Comparison of ENCODE assay signal across 8 cellular contexts in genomic region chr7:81470084-81470723, GRCh38.
A peak's percentile ranks its signal among the peaks of the same experiment; 100 is the strongest.
DNase-seq lines count a peak whose midpoint lies in the region; ATAC-seq and TF ChIP-seq lines count a peak whose summit lies in the region.

No MANE protein-coding gene starts in this region.

- H3K36me3 Mint-ChIP-seq in CD8-positive, alpha-beta memory T cell: no peaks in the 10 kb centered on the region

- H3K4me3 ChIP-seq in HCT116 (replicated peaks in 1 of 2; ENCODE audit: low read depth in 1 of 2, low read length in 2 of 2) (no peak overlapping the region), WERI-Rb-1 (ENCODE audit: low read depth, low read length) (no peak overlapping the region)
- no peak overlapping the region for H3K4me3 ChIP-seq in CD8-positive, alpha-beta memory T cell (ENCODE audit: low read length)

- H3K9me3 ChIP-seq in HCT116 (ENCODE audit: control insufficient read depth in 1 of 2, insufficient read depth in 1 of 2, low read depth in 1 of 2, low read length in 2 of 2) (no peaks in the 10 kb centered on the region), WERI-Rb-1 (ENCODE audit: severe bottlenecking) (no peaks in the 10 kb centered on the region)
- H3K9me3 ChIP-seq in CD8-positive, alpha-beta memory T cell (ENCODE audit: low read length): no peaks in the 10 kb centered on the region

- no peak overlapping the region for H3K9ac ChIP-seq in HCT116 (ENCODE audit: low read length)

- intact Hi-C loops in HCT116 (cut with micrococcal nuclease): loop anchor here (1.0 to 5.0 kb wide), 3 partner anchors 553 to 1043 kb away; partner anchors contain the start of gene SEMA3C

- H3K9me2 ChIP-seq in HCT116 (ENCODE audit: insufficient read depth): no peaks in the 10 kb centered on the region

- RAD21 ChIA-PET in HCT116 (lab: Charles Lee; ENCODE audit: low non-redundant PET in 1 of 2, low total read pairs in 2 of 2, uncharacterized antibody in 2 of 2, unreplicated experiment in 2 of 2): interaction anchor here (0.5 to 1.1 kb wide), 7 partner anchors 551 to 1043 kb away, joined by 3 to 4 read pairs (median 3); partner anchors contain the start of gene SEMA3C (in 1 of the 2)

- H2AFZ ChIP-seq in HCT116 (ENCODE audit: low read depth, low read length, poor library complexity, severe bottlenecking): peak overlapping the region; percentile 89

- H3K36me3 ChIP-seq in HCT116 (ENCODE audit: control insufficient read depth in 1 of 2, insufficient read depth in 2 of 2, low read length in 2 of 2) (no peaks in the 10 kb centered on the region), WERI-Rb-1 (no peaks in the 10 kb centered on the region)
- H3K36me3 ChIP-seq in CD8-positive, alpha-beta memory T cell (ENCODE audit: insufficient read depth, low read length): no peaks in the 10 kb centered on the region

- no peaks in the 10 kb centered on the region for H3K79me2 ChIP-seq in HCT116 (ENCODE audit: insufficient read depth, low read length)

- H3K27ac Mint-ChIP-seq in CD8-positive, alpha-beta memory T cell: no peak overlapping the region

- DNase-seq in ELR (ENCODE audit: low read depth) (peak; percentile 75), HCT116 (ENCODE audit: low read depth, low spot score) (peak; percentile 73), NCI-H2081 treated with DMSO at 0.1 percent for 48 hours (lab: John Stamatoyannopoulos, UW) (peak; percentile 58), WERI-Rb-1 (peak; percentile 73), globus pallidus (ENCODE audit: low spot score) (peak; percentile 66), omental fat pad (ENCODE audit: low spot score) (no peak)
- DNase-seq in activated CD8-positive, alpha-beta memory T cell treated with anti-CD3 and anti-CD28 coated beads, Interleukin-2, amount 50 U/mL, for 48 hours: no peak
- DNase-seq in CD8-positive, alpha-beta memory T cell: no peak

- TF ChIP-seq POLR2A in HCT116 (IDR thresholded peaks at IDR 0.05; ENCODE audit: borderline replicate concordance, extremely low read depth, insufficient read depth, insufficient read length): no peak

- no TSS peak for BruUV-seq in HCT116 (replicated peaks; lab: Mats Ljungman, UMichigan)

- TF ChIP-seq CTCF in HCT116 (IDR thresholded peaks at IDR 0.05 in 2 of 3, conservative IDR thresholded peaks at IDR 0.05 in 1 of 3; ENCODE audit: borderline replicate concordance in 1 of 3, insufficient read depth in 1 of 3, low read depth in 2 of 3, low read length in 2 of 3) (peak; percentile 58 to 79 (median 66); a peak in 5 of 6 replicates), WERI-Rb-1 (IDR thresholded peaks at IDR 0.05; ENCODE audit: low read depth, low read length) (peak; percentile 80), omental fat pad (IDR thresholded peaks at IDR 0.05) (peak in 1 of 3 donors; percentile 37)

- H3K4me2 ChIP-seq in HCT116 (ENCODE audit: low read length): peak overlapping the region; percentile 46

- H3K4me1 Mint-ChIP-seq in CD8-positive, alpha-beta memory T cell: no peaks in the 10 kb centered on the region

- peak; percentile 96 for ATAC-seq in HCT116
- ATAC-seq in omental fat pad (ENCODE audit: low FRiP score): peak; percentile 78

- peaks cover 0 to 9% of the 10 kb centered on the region in 2 experiments; a peak in 1 of 4 replicates for H3K4me1 ChIP-seq in HCT116 (ENCODE audit: control insufficient read depth in 1 of 2, insufficient read depth in 2 of 2, low read length in 2 of 2)
- H3K4me1 ChIP-seq in CD8-positive, alpha-beta memory T cell (ENCODE audit: insufficient read depth, low read length): no peaks in the 10 kb centered on the region

- peaks cover 0 to 8% (median 4%) of the 10 kb centered on the region in 5 donors for H3K9me3 Mint-ChIP-seq in CD8-positive, alpha-beta memory T cell

- peak; percentile 86 for TF ChIP-seq RAD21 in HCT116 (IDR thresholded peaks at IDR 0.05; ENCODE audit: low read depth)

- H3K27ac ChIP-seq in HCT116 (ENCODE audit: low read depth, low read length) (no peak overlapping the region), WERI-Rb-1 (no peak overlapping the region)
- H3K27ac ChIP-seq in CD8-positive, alpha-beta memory T cell (ENCODE audit: low read depth, low read length): no peak overlapping the region

- no peaks in the 10 kb centered on the region for H3K27me3 ChIP-seq in HCT116 (ENCODE audit: insufficient read depth, low read length)
- H3K27me3 ChIP-seq in WERI-Rb-1 (ENCODE audit: insufficient read depth, low read depth, severe bottlenecking): no peaks in the 10 kb centered on the region
- H3K27me3 ChIP-seq in CD8-positive, alpha-beta memory T cell (ENCODE audit: insufficient read depth, low read length, poor library complexity, severe bottlenecking): no peaks in the 10 kb centered on the region

- H3K27me3 Mint-ChIP-seq in CD8-positive, alpha-beta memory T cell: no peaks in the 10 kb centered on the region

- CTCF ChIA-PET in HCT116 (lab: Charles Lee): interaction anchor here (0.6 to 2.8 kb wide), 27 partner anchors 10 to 1336 kb away, joined by 3 to 27 read pairs (median 5); partner anchors contain the start of genes GNAI1 and SEMA3C
- CTCF ChIA-PET in CD8-positive, alpha-beta memory T cell (lab: Charles Lee): no interaction called here

- H4K20me1 ChIP-seq in HCT116 (ENCODE audit: insufficient read depth): no peaks in the 10 kb centered on the region

- POLR2A ChIA-PET in HCT116 (lab: Charles Lee): interaction anchor here (0.8 to 1.1 kb wide), 2 partner anchors 550 to 772 kb away, joined by 3 to 4 read pairs; no protein-coding TSS in a partner anchor
- POLR2A ChIA-PET in CD8-positive, alpha-beta memory T cell (lab: Charles Lee): no interaction called here

- H3K4me3 Mint-ChIP-seq in CD8-positive, alpha-beta memory T cell: no peak overlapping the region

TF ChIP-seq in HCT116, 20 proteins besides CTCF, POLR2A, EP300 and RAD21:
- TF ChIP-seq SRF (IDR thresholded peaks at IDR 0.05; ENCODE audit: low read depth) (peak; percentile 82), CBX3 (IDR thresholded peaks at IDR 0.05; ENCODE audit: low read depth) (peak; percentile 81), TCF7L2 (IDR thresholded peaks at IDR 0.05; ENCODE audit: borderline replicate concordance, extremely low read depth, insufficient read depth, insufficient read length) (no peak), YY1 (IDR thresholded peaks at IDR 0.05; ENCODE audit: extremely low read depth, insufficient replicate concordance, low read depth, low read length) (no peak), FOSL1 (IDR thresholded peaks at IDR 0.05; ENCODE audit: low read depth) (no peak), SIN3A (IDR thresholded peaks at IDR 0.05; ENCODE audit: low read depth) (no peak), EGR1 (IDR thresholded peaks at IDR 0.05; ENCODE audit: low read depth) (no peak), ZNF274 (IDR thresholded peaks at IDR 0.05; ENCODE audit: low read depth, low read length) (no peak)

Comparison
In these comparisons a context has a peak if more than half of its experiments do, and no peak if none do; other contexts are left out.
1. DNase-seq: peak in ELR (single experiment), HCT116 (single experiment), NCI-H2081 treated with DMSO at 0.1 percent for 48 hours (single experiment), WERI-Rb-1 (single experiment) and globus pallidus (single experiment); none in omental fat pad (single experiment), activated CD8-positive, alpha-beta memory T cell treated with anti-CD3 and anti-CD28 coated beads, Interleukin-2, amount 50 U/mL, for 48 hours (single experiment) and CD8-positive, alpha-beta memory T cell (0 of 5).